In genomic region chr12:22264380-22264779, GRCh38 we compare ENCODE assay signal across 29 cellular contexts.
"Had no signal": no experiment of that assay in that cellular context is flagged by ENCODE, and none has a peak within 500 bp of the region (broad histone marks: within the 10 kb centered on the region; RNA-seq: fewer than 3 reads in every experiment).

No MANE protein-coding gene starts in this region.

- H3K27me3 Mint-ChIP-seq: stimulated activated memory B cell treated with anti-CD40 and anti-IgM and Interleukin-4, amounts not matched to agents 10 μg/mL and 1 μg/mL and 100 μg/mL, for 72 hours had no signal

- H3K27me3 ChIP-seq: esophagus squamous epithelium, heart left ventricle, hepatocyte, ovary, spleen, testis, tibial artery had no signal

- H3K27ac ChIP-seq: esophagus squamous epithelium, heart left ventricle, hepatocyte, ovary, psoas muscle, skin epidermis, spleen, testis, tibial artery had no signal

- H3K36me3 Mint-ChIP-seq: memory B cell; mesothelial cell of epicardium; naive B cell; natural killer cell treated with Interleukin-12 subunit alpha and Interleukin-12 subunit beta and Interleukin-15 and Interleukin-18, amount 100 ng/mL, for 72 hours; stimulated activated memory B cell treated with anti-CD40 and anti-IgM and Interleukin-4, amounts not matched to agents 10 μg/mL and 1 μg/mL and 100 μg/mL, for 72 hours had no signal

- DNase-seq: effector CD8-positive, alpha-beta T cell; esophagus squamous epithelium; heart left ventricle; kidney; mucosa of descending colon; naive B cell; nucleus accumbens; ovary; posterior cingulate gyrus; psoas muscle; right cardiac atrium; spleen; stimulated activated CD4-positive, alpha-beta T cell treated with anti-CD3 and anti-CD28 coated beads, Interleukin-4, amount 100 ng/mL, for 4 hours; stimulated activated naive CD8-positive, alpha-beta T cell treated with anti-CD3 and anti-CD28 coated beads, Interleukin-15, Interleukin-2, amounts not matched to agents 100 U/mL and 50 U/mL, for 24 hours; substantia nigra; testis; tibial artery had no signal

- H3K4me3 ChIP-seq: esophagus squamous epithelium, heart left ventricle, hepatocyte, lung, mucosa of descending colon, ovary, psoas muscle, skin epidermis, spleen, testis, tibial artery had no signal

- H3K36me3 ChIP-seq: esophagus squamous epithelium, heart left ventricle, ovary, spleen, tibial artery had no signal

- H3K79me2 ChIP-seq: hepatocyte had no signal

- H3K4me3 Mint-ChIP-seq: memory B cell; mesothelial cell of epicardium; naive B cell; natural killer cell treated with Interleukin-12 subunit alpha and Interleukin-12 subunit beta and Interleukin-15 and Interleukin-18, amount 100 ng/mL, for 72 hours; stimulated activated memory B cell treated with anti-CD40 and anti-IgM and Interleukin-4, amounts not matched to agents 10 μg/mL and 1 μg/mL and 100 μg/mL, for 72 hours; type B pancreatic cell had no signal

- H3K9me3 Mint-ChIP-seq: memory B cell; natural killer cell treated with Interleukin-12 subunit alpha and Interleukin-12 subunit beta and Interleukin-15 and Interleukin-18, amount 100 ng/mL, for 72 hours; stimulated activated memory B cell treated with anti-CD40 and anti-IgM and Interleukin-4, amounts not matched to agents 10 μg/mL and 1 μg/mL and 100 μg/mL, for 72 hours; type B pancreatic cell had no signal

- H3K4me2 ChIP-seq: hepatocyte had no signal

- ATAC-seq: heart left ventricle; left lobe of liver; mucosa of descending colon; natural killer cell treated with Interleukin-12 subunit alpha and Interleukin-12 subunit beta and Interleukin-15 and Interleukin-18, amount 100 ng/mL, for 72 hours; psoas muscle; right cardiac atrium; stimulated activated memory B cell treated with anti-CD40 and anti-IgM and Interleukin-4, amounts not matched to agents 10 μg/mL and 1 μg/mL and 100 μg/mL, for 72 hours; stimulated activated naive CD8-positive, alpha-beta T cell treated with anti-CD3 and anti-CD28 coated beads, Interleukin-15, Interleukin-2, amounts not matched to agents 100 U/mL and 50 U/mL, for 24 hours had no signal

- FAIRE-seq: colon, endothelial cell of umbilical vein, frontal cortex, kidney had no signal

- H2AFZ ChIP-seq: hepatocyte had no signal

- H3K27ac Mint-ChIP-seq: memory B cell; mesothelial cell of epicardium; naive B cell; natural killer cell treated with Interleukin-12 subunit alpha and Interleukin-12 subunit beta and Interleukin-15 and Interleukin-18, amount 100 ng/mL, for 72 hours; stimulated activated memory B cell treated with anti-CD40 and anti-IgM and Interleukin-4, amounts not matched to agents 10 μg/mL and 1 μg/mL and 100 μg/mL, for 72 hours; type B pancreatic cell had no signal

- H3K4me1 ChIP-seq: psoas muscle, spleen had no signal

- H3K9me3 ChIP-seq: esophagus squamous epithelium, heart left ventricle, mucosa of descending colon, ovary, psoas muscle, spleen, testis, tibial artery had no signal
